18 cellular contexts compared by ENCODE assay signal in the genomic region with DNA sequence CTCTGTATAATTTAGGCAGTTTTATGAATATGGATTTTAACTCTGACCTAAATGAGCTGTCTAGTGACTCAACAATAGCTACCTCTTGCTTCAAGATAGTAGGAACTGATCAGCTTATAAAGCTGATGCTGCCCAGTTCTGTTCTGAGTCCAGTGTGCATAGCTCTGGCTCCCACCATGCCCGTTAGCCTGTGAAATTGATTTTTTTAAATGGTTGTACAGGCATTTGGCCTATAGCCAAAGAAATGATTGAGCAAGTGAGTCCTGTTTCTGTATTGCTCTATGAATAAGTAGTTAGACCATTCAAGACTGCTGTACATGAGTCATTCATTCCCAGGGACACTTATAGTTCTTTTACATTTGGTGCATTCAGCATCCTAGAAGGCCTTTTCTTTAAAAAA. TPM values are rescaled to one million over a fixed set of nuclear protein-coding genes. Genes with fewer than 3 reads are reported as not detected.
DNase-seq lines count a peak whose midpoint lies in the region; ATAC-seq and TF ChIP-seq lines count a peak whose summit lies in the region.
"Had no signal": no experiment of that assay in that cellular context is flagged by ENCODE, and none has a peak within 500 bp of the region (broad histone marks: within the 10 kb centered on the region; RNA-seq: fewer than 3 reads in every experiment).

No MANE protein-coding gene starts in this region.

- H3K27ac ChIP-seq in PC-3 (ENCODE audit: low read length) = peak overlapping the region; percentile 58
- no peak overlapping the region for H3K27ac ChIP-seq in right lobe of liver
- H3K27ac ChIP-seq: esophagus squamous epithelium, neural progenitor cell had no signal

- peaks cover 80% of the 10 kb centered on the region for H3K79me2 ChIP-seq in PC-3 (ENCODE audit: low read length)

- H3K36me3 ChIP-seq in PC-3 (ENCODE audit: low read depth, low read length) (peaks cover 6% of the 10 kb centered on the region; the same call in 1 of the 2 replicates), right lobe of liver (no peaks in the 10 kb centered on the region)
- H3K36me3 ChIP-seq: esophagus squamous epithelium, neural progenitor cell had no signal

- H3K9me3 ChIP-seq in PC-3 (ENCODE audit: low read length) (no peaks in the 10 kb centered on the region), right lobe of liver (no peaks in the 10 kb centered on the region)
- H3K9me3 ChIP-seq: esophagus squamous epithelium had no signal

- H3K4me3 ChIP-seq in PC-3 (ENCODE audit: low read length) = no peak overlapping the region
- no peak overlapping the region for H3K4me3 ChIP-seq in right lobe of liver
- H3K4me3 ChIP-seq: esophagus squamous epithelium, neural progenitor cell had no signal

- POLR2A ChIA-PET in PC-3 (lab: Charles Lee; ENCODE audit: unreplicated experiment) = interaction anchor here (0.5 to 1.0 kb wide), 3 partner anchors 34 to 52 kb away, joined by 3 to 4 read pairs (median 4); partner anchors contain the start of gene SAMD4A

- peak; percentile 72 for DNase-seq in EH (ENCODE audit: low read depth)
- DNase-seq in PC-3 = peak; percentile 86
- peak; percentile 63 for DNase-seq in dermis blood vessel endothelial cell
- DNase-seq in right lobe of liver = no peak
- DNase-seq in medulla oblongata (ENCODE audit: extremely low spot score) = no peak
- no peak for DNase-seq in SW 1271 (lab: John Stamatoyannopoulos, UW)
- no peak for DNase-seq in NCI-H524 treated with DMSO at 0.1 percent for 48 hours (lab: John Stamatoyannopoulos, UW)
- DNase-seq: activated CD8-positive, alpha-beta T cell treated with anti-CD3 and anti-CD28 coated beads for 36 hours; aorta; esophagus squamous epithelium; GOT3; mesendoderm; NCI-H1092 treated with DMSO at 0.1 percent for 48 hours; NCI-H2171; right cardiac atrium had no signal

- H3K4me2 ChIP-seq in PC-3 (ENCODE audit: low read length) = peak overlapping the region; percentile 62
- H3K4me2 ChIP-seq: neural progenitor cell had no signal

- H3K4me1 ChIP-seq in PC-3 (ENCODE audit: insufficient read depth, low read length) = peaks cover 50% of the 10 kb centered on the region
- H3K4me1 ChIP-seq in right lobe of liver = peaks cover 0 to 10% (median 0%) of the 10 kb centered on the region in 4 donors
- H3K4me1 ChIP-seq: neural progenitor cell had no signal

- intact Hi-C loops in PC-3 (cut with micrococcal nuclease) (loop anchor here (5.0 kb wide), 1 partner anchor 36 kb away; the partner anchor contains the start of gene SAMD4A), right lobe of liver (cut with DNase I) (no loop called here)

- peaks cover 11% of the 10 kb centered on the region for H3F3A ChIP-seq in PC-3 (ENCODE audit: low read length, unreplicated experiment)

- H3K9me2 ChIP-seq in PC-3 (replicated peaks; ENCODE audit: low read length) = no peaks in the 10 kb centered on the region

- TF ChIP-seq CTCF in PC-3 (conservative IDR thresholded peaks at IDR 0.05; ENCODE audit: low read depth, low read length) (no peak), right lobe of liver (IDR thresholded peaks at IDR 0.05) (no peak)

- CTCF ChIA-PET in PC-3 (lab: Charles Lee) = interaction anchor here (0.5 to 1.2 kb wide), 3 partner anchors 14 to 171 kb away, joined by 3 to 5 read pairs (median 5); no protein-coding TSS in a partner anchor

- H3K9ac ChIP-seq in PC-3 (ENCODE audit: low read length) = no peak overlapping the region
- H3K9ac ChIP-seq: neural progenitor cell had no signal

- ATAC-seq in PC-3 = peak; percentile 87
- peak; percentile 42 to 80 (median 64) for ATAC-seq in right lobe of liver
- ATAC-seq in GM18505 (IDR thresholded peaks at IDR 0.05; ENCODE audit: unreplicated experiment) = no peak
- ATAC-seq: activated CD8-positive, alpha-beta T cell treated with anti-CD3 and anti-CD28 coated beads for 36 hours; right cardiac atrium; stimulated activated memory B cell treated with anti-CD40 and anti-IgM and Interleukin-4, amounts not matched to agents 10 μg/mL and 1 μg/mL and 100 μg/mL, for 72 hours had no signal

- 13% methylated on average over 1 of the region's 1 CpG for WGBS in right lobe of liver (ENCODE audit: insufficient coverage, low coverage, low lambda C conversion rate, missing lambda C conversion rate)

- TF ChIP-seq POLR2A in right lobe of liver (IDR thresholded peaks at IDR 0.05) (no peak), GM18505 (IDR thresholded peaks at IDR 0.05; ENCODE audit: borderline replicate concordance, extremely low read depth, insufficient read depth, insufficient read length) (no peak)

- no TSS peak for BruUV-seq in PC-3 (replicated peaks; lab: Mats Ljungman, UMichigan)

- H4K20me1 ChIP-seq in PC-3 (ENCODE audit: low read length) = no peaks in the 10 kb centered on the region

- H3K27me3 ChIP-seq in PC-3 (ENCODE audit: low read length) (no peaks in the 10 kb centered on the region), right lobe of liver (no peaks in the 10 kb centered on the region)
- H3K27me3 ChIP-seq: esophagus squamous epithelium, neural progenitor cell had no signal

- H2AFZ ChIP-seq in PC-3 (ENCODE audit: low read length) = no peak overlapping the region
- H2AFZ ChIP-seq: neural progenitor cell had no signal

RNA-seq across cellular contexts. Expression of gene SAMD4A, which starts 36.4 kb away (rescaled TPM):
- total RNA-seq in PC-3 (2014; rRNA removed) (42.9 and 45.2 TPM in 2 replicates), dermis blood vessel endothelial cell (44.2 and 57.2 TPM in 2 replicates), right lobe of liver (10 to 100 TPM; 16.7 to 31.9 (median 21.1) TPM)

Comparison
In these comparisons a context has a peak if more than half of its experiments do, and no peak if none do; other contexts are left out.
1. DNase-seq: peak in EH (single experiment), PC-3 (single experiment) and dermis blood vessel endothelial cell (single experiment); none in right lobe of liver (0 of 3), medulla oblongata (single experiment), SW 1271 (0 of 2) and NCI-H524 treated with DMSO at 0.1 percent for 48 hours (single experiment).